22 cellular contexts compared by ENCODE assay signal in the genomic region with DNA sequence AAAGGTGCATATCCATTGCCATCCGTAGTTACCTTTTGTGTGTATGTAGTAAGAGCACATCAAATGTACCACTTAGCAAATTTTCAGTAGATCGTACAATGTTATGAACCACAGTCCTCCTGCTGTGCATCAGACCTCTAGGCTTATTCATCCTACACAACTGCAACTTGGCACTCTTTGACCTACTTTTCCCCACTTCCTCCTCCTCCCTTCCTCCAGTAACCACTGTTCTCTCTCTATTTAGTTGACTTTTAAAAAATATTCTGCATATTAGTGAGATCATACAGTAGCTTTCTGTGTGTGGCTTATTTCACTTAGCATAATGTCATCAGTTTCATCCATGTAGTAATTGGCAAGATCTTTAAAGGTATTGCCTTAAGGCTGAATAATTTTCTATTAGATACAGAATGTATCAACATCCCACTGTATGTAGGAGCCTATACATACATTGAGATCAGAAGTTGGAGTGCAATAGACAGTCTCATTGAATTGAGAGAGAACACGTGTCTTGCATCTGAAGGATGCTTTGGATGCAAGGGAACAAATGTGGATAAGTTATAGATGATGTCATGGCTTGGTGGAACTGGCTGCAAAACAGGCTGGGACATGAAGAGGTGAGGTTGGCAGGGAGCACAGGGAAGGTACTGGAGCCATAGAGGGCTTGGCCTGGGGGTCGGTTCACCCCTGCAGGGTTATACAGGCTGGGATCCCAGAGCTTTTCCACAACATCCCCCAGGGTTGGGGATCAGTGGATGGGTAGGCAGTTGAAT.
DNase-seq lines count a peak whose midpoint lies in the region; ATAC-seq and TF ChIP-seq lines count a peak whose summit lies in the region.
"Had no signal": no experiment of that assay in that cellular context is flagged by ENCODE, and none has a peak within 500 bp of the region (broad histone marks: within the 10 kb centered on the region; RNA-seq: fewer than 3 reads in every experiment).

No MANE protein-coding gene starts in this region.

- H3K4me3 ChIP-seq in NB4 (ENCODE audit: low read depth, low read length) = no peak overlapping the region
- H3K4me3 ChIP-seq: BLaER1, left ventricle myocardium inferior, smooth muscle cell had no signal

- no peak for DNase-seq in activated CD4-positive, alpha-beta T cell treated with anti-CD3 and anti-CD28 coated beads, Interleukin-2, amount 10 ng/mL, durations not matched to agents 7 days and 5 days
- DNase-seq in activated CD4-positive, alpha-beta T cell treated with anti-CD3 and anti-CD28 coated beads for 4 hours = no peak
- DNase-seq in NB4 (ENCODE audit: low read depth) (peak; percentile 46), amniotic epithelial cell (ENCODE audit: low read depth) (peak; percentile 9), natural killer cell (no peak), epidermal melanocyte (ENCODE audit: insufficient read length, low spot score) (no peak)
- no peak for DNase-seq in stimulated activated CD4-positive, alpha-beta T cell treated with anti-CD3 and anti-CD28 coated beads, Interleukin-4, amount 100 ng/mL, for 24 hours
- DNase-seq: activated effector memory CD4-positive, alpha-beta T cell treated with anti-CD3 and anti-CD28 coated beads, Interleukin-2, amount 50 U/mL, for 16 hours; amygdala; DMS153; effector CD8-positive, alpha-beta T cell; left ventricle myocardium inferior; NCI-H1092; NCI-H526; Right ventricle myocardium superior; stimulated activated CD4-positive, alpha-beta T cell treated with anti-CD3 and anti-CD28 coated beads, Interleukin-4, amount 100 ng/mL, for 4 hours had no signal

- no peak for TF ChIP-seq CTCF in NB4 (IDR thresholded peaks at IDR 0.05; ENCODE audit: low read depth, low read length)
- TF ChIP-seq CTCF in natural killer cell (IDR thresholded peaks at IDR 0.05) = no peak

- peak; percentile 65 to 89 (median 85) for ATAC-seq in natural killer cell
- ATAC-seq in GM19395 (IDR thresholded peaks at IDR 0.05; ENCODE audit: unreplicated experiment) = no peak
- ATAC-seq: HCT116, WTC11 had no signal

- H3K4me3 Mint-ChIP-seq in activated CD4-positive, alpha-beta T cell treated with anti-CD3 and anti-CD28 coated beads, Interleukin-2, amount 10 ng/mL, durations not matched to agents 7 days and 5 days = no peak overlapping the region
- peak overlapping the region; percentile 82 for H3K4me3 Mint-ChIP-seq in natural killer cell
- H3K4me3 Mint-ChIP-seq: WTC11 had no signal

- peaks cover 13% of the 10 kb centered on the region for H3K4me1 Mint-ChIP-seq in activated CD4-positive, alpha-beta T cell treated with anti-CD3 and anti-CD28 coated beads, Interleukin-2, amount 10 ng/mL, durations not matched to agents 7 days and 5 days
- peaks cover 55 to 61% of the 10 kb centered on the region in 2 donors for H3K4me1 Mint-ChIP-seq in natural killer cell

- CTCF ChIA-PET in activated CD4-positive, alpha-beta T cell treated with anti-CD3 and anti-CD28 coated beads, Interleukin-2, amount 10 ng/mL, durations not matched to agents 7 days and 5 days (lab: Charles Lee) = no interaction called here

- H3K27me3 Mint-ChIP-seq in activated CD4-positive, alpha-beta T cell treated with anti-CD3 and anti-CD28 coated beads, Interleukin-2, amount 10 ng/mL, durations not matched to agents 7 days and 5 days = no peaks in the 10 kb centered on the region
- H3K27me3 Mint-ChIP-seq in natural killer cell (ENCODE audit: low read depth in 2 of 2) = no peaks in the 10 kb centered on the region

- intact Hi-C loops in natural killer cell (cut with micrococcal nuclease) = no loop called here

- no peaks in the 10 kb centered on the region for H3K9me3 Mint-ChIP-seq in activated CD4-positive, alpha-beta T cell treated with anti-CD3 and anti-CD28 coated beads, Interleukin-2, amount 10 ng/mL, durations not matched to agents 7 days and 5 days
- H3K9me3 Mint-ChIP-seq in natural killer cell = peaks cover 0 to 2% of the 10 kb centered on the region in 2 donors
- H3K9me3 Mint-ChIP-seq: IgD-negative memory B cell, WTC11 had no signal

- H3K27ac Mint-ChIP-seq in activated CD4-positive, alpha-beta T cell treated with anti-CD3 and anti-CD28 coated beads, Interleukin-2, amount 10 ng/mL, durations not matched to agents 7 days and 5 days = peak overlapping the region; percentile 58
- peak overlapping the region; percentile 80 to 82 for H3K27ac Mint-ChIP-seq in natural killer cell
- H3K27ac Mint-ChIP-seq: IgD-negative memory B cell, WTC11 had no signal

- H3K36me3 Mint-ChIP-seq in activated CD4-positive, alpha-beta T cell treated with anti-CD3 and anti-CD28 coated beads, Interleukin-2, amount 10 ng/mL, durations not matched to agents 7 days and 5 days (ENCODE audit: low read depth) = no peaks in the 10 kb centered on the region
- H3K36me3 Mint-ChIP-seq in natural killer cell = no peaks in the 10 kb centered on the region
- H3K36me3 Mint-ChIP-seq: IgD-negative memory B cell, WTC11 had no signal

- TF ChIP-seq POLR2A in NB4 (IDR thresholded peaks at IDR 0.05; ENCODE audit: extremely low read depth, insufficient read length) = no peak

- POLR2A ChIA-PET in activated CD4-positive, alpha-beta T cell treated with anti-CD3 and anti-CD28 coated beads, Interleukin-2, amount 10 ng/mL, durations not matched to agents 7 days and 5 days (lab: Charles Lee) = no interaction called here

Comparison
In these comparisons a context has a peak if more than half of its experiments do, and no peak if none do; other contexts are left out.
1. DNase-seq: peak in NB4 (single experiment) and amniotic epithelial cell (single experiment); none in activated CD4-positive, alpha-beta T cell treated with anti-CD3 and anti-CD28 coated beads, Interleukin-2, amount 10 ng/mL, durations not matched to agents 7 days and 5 days (single experiment), activated CD4-positive, alpha-beta T cell treated with anti-CD3 and anti-CD28 coated beads for 4 hours (0 of 2), natural killer cell (single experiment), epidermal melanocyte (single experiment) and stimulated activated CD4-positive, alpha-beta T cell treated with anti-CD3 and anti-CD28 coated beads, Interleukin-4, amount 100 ng/mL, for 24 hours (single experiment).